In genomic region chr17:58679263-58680037, GRCh38 we compare ENCODE assay signal across 10 cellular contexts. TPM values are rescaled to one million over a fixed set of nuclear protein-coding genes. Genes with fewer than 3 reads are reported as not detected.
DNase-seq lines count a peak whose midpoint lies in the region; ATAC-seq and TF ChIP-seq lines count a peak whose summit lies in the region.
"Had no signal": no experiment of that assay in that cellular context is flagged by ENCODE, and none has a peak within 500 bp of the region (broad histone marks: within the 10 kb centered on the region; RNA-seq: fewer than 3 reads in every experiment).

No MANE protein-coding gene starts in this region.

- no peak overlapping the region for H4K8ac ChIP-seq in trophoblast cell (ENCODE audit: low read depth, low read length)

- ATAC-seq in HG03432 (IDR thresholded peaks at IDR 0.05; ENCODE audit: unreplicated experiment) (no peak), HG03139 (IDR thresholded peaks at IDR 0.05; ENCODE audit: unreplicated experiment) (no peak)

- no CpG with 5 or more reads among the region's 12 CpGs for WGBS in trophoblast cell (ENCODE audit: extremely low coverage, insufficient coverage, insufficient read length)

- H3K14ac ChIP-seq in trophoblast cell (ENCODE audit: low read length): no peak overlapping the region

- no peak overlapping the region for H3K4ac ChIP-seq in trophoblast cell (ENCODE audit: low read depth, low read length)

- no peak overlapping the region for H2AK5ac ChIP-seq in trophoblast cell (ENCODE audit: low read length)

- no peaks in the 10 kb centered on the region for H3K79me2 ChIP-seq in trophoblast cell (ENCODE audit: control insufficient read depth, insufficient read depth, low read length, poor library complexity)

- peak in 2 of 3 experiments; percentile 11 to 68 for DNase-seq in NCI-H1417 (lab: John Stamatoyannopoulos, UW)
- no peak for DNase-seq in NCI-H1417 treated with DMSO at 0.1 percent for 48 hours (lab: John Stamatoyannopoulos, UW)
- peak; percentile 56 for DNase-seq in NCI-H226
- DNase-seq in cardiac fibroblast (ENCODE audit: low read depth in 2 of 2): peak; percentile 82 to 95
- DNase-seq in trophoblast cell: peak; percentile 71 to 93
- no peak for DNase-seq in NCI-H1092 treated with DMSO at 0.1 percent for 48 hours (lab: John Stamatoyannopoulos, UW)
- DNase-seq: gastrocnemius medialis, NCI-H187 treated with DMSO at 0.1 percent for 48 hours had no signal

- no peak overlapping the region for H3K18ac ChIP-seq in trophoblast cell (ENCODE audit: low read length)

- peaks cover 1% of the 10 kb centered on the region for H3K79me1 ChIP-seq in trophoblast cell (ENCODE audit: low read length)

- H3K4me1 ChIP-seq in trophoblast cell (ENCODE audit: control insufficient read depth in 1 of 2, insufficient read depth in 2 of 2, low read length in 2 of 2): peaks cover 0 to 2% of the 10 kb centered on the region in 2 experiments
- H3K4me1 ChIP-seq: gastrocnemius medialis had no signal

- no peak overlapping the region for H4K12ac ChIP-seq in trophoblast cell (ENCODE audit: low read depth, low read length)

- no peak overlapping the region for H3K23ac ChIP-seq in trophoblast cell (ENCODE audit: low read length)

- no peaks in the 10 kb centered on the region for H3K36me3 ChIP-seq in trophoblast cell (ENCODE audit: control insufficient read depth in 1 of 2, insufficient read depth in 2 of 2, low read length in 2 of 2)
- H3K36me3 ChIP-seq: gastrocnemius medialis had no signal

- no peak overlapping the region for H2AFZ ChIP-seq in trophoblast cell (ENCODE audit: insufficient read depth, low read length, poor library complexity)

- H2BK120ac ChIP-seq in trophoblast cell (ENCODE audit: insufficient read depth, low read length, poor library complexity): no peak overlapping the region

- H4K91ac ChIP-seq in trophoblast cell (ENCODE audit: low read depth, low read length): no peak overlapping the region

- H3K4me2 ChIP-seq in trophoblast cell (ENCODE audit: low read length): no peak overlapping the region

- no peak overlapping the region for H3K9ac ChIP-seq in trophoblast cell (ENCODE audit: low read length)

- no peak overlapping the region for H3K27ac ChIP-seq in trophoblast cell (ENCODE audit: low read depth, low read length)
- H3K27ac ChIP-seq: gastrocnemius medialis had no signal

- H3K9me3 ChIP-seq in trophoblast cell (ENCODE audit: insufficient read depth, low read depth, low read length): no peaks in the 10 kb centered on the region
- H3K9me3 ChIP-seq: gastrocnemius medialis had no signal

- H2BK12ac ChIP-seq in trophoblast cell (ENCODE audit: low read length): no peak overlapping the region

- no peaks in the 10 kb centered on the region for H3K27me3 ChIP-seq in trophoblast cell (ENCODE audit: insufficient read depth, low read length)
- H3K27me3 ChIP-seq: gastrocnemius medialis had no signal

- no peak overlapping the region for H2BK5ac ChIP-seq in trophoblast cell (ENCODE audit: low read depth, low read length, poor library complexity)

- H3K4me3 ChIP-seq in cardiac fibroblast (replicated peaks in 1 of 2; ENCODE audit: low read depth in 2 of 2, low read length in 2 of 2): no peak overlapping the region
- H3K4me3 ChIP-seq in trophoblast cell (ENCODE audit: low read depth, low read length): no peak overlapping the region
- H3K4me3 ChIP-seq: gastrocnemius medialis had no signal

- TF ChIP-seq CTCF in cardiac fibroblast (IDR thresholded peaks at IDR 0.05; ENCODE audit: low read depth, low read length): no peak

RNA-seq across cellular contexts. Expression of gene TEX14, which starts 12.4 kb away (rescaled TPM):
- 0.50 and 0.62 TPM in 2 replicates for polyA plus RNA-seq in trophoblast cell (2013)

RNA-seq across cellular contexts. Expression of gene RAD51C, which starts 13.0 kb away (rescaled TPM):
- polyA plus RNA-seq in trophoblast cell (2013): 19.0 and 22.8 TPM in 2 replicates

Comparison
In these comparisons a context has a peak if more than half of its experiments do, and no peak if none do; other contexts are left out.
1. DNase-seq: peak in NCI-H1417 (2 of 3), NCI-H226 (single experiment), cardiac fibroblast (2 of 2) and trophoblast cell (2 of 2); none in NCI-H1417 treated with DMSO at 0.1 percent for 48 hours (single experiment) and NCI-H1092 treated with DMSO at 0.1 percent for 48 hours (single experiment).